In the genomic region with DNA sequence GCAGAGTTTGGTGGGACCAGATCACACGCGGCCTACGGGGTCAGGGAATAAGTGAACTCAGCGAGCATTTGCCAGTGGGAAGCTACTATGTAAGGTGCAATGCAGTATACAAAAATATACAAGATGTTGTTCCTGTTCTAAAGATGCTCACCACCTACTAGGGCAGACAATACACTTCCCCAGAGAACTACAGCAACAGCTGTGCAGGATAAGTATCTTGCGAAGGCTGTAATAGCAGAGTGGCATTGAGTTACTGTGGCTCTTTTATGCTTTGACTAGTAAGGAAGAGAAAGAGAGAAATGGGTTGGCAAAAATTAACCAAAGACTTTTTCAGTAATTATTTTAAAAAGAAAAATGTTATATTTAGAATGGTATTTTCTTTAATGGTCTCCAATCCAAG, we compare ENCODE assay signal across 24 cellular contexts.
"Had no signal": no experiment of that assay in that cellular context is flagged by ENCODE, and none has a peak within 500 bp of the region (broad histone marks: within the 10 kb centered on the region; RNA-seq: fewer than 3 reads in every experiment).

No MANE protein-coding gene starts in this region.

- H3K4me1 Mint-ChIP-seq: activated naive CD8-positive, alpha-beta T cell treated with anti-CD3 and anti-CD28 coated beads, Interleukin-2, amount 50 U/mL, for 24 hours; central memory CD8-positive, alpha-beta T cell; IgD-negative memory B cell had no signal

- H3K27ac ChIP-seq: SK-N-MC, VCaP had no signal

- H3K27me3 Mint-ChIP-seq: activated CD8-positive, alpha-beta T cell treated with anti-CD3 and anti-CD28 coated beads for 36 hours; activated naive CD8-positive, alpha-beta T cell treated with anti-CD3 and anti-CD28 coated beads, Interleukin-2, amount 50 U/mL, for 24 hours; activated T-cell treated with anti-CD3 and anti-CD28 coated beads, Interleukin-2, amount 50 U/mL, for 24 hours; brain; central memory CD8-positive, alpha-beta T cell; IgD-negative memory B cell had no signal

- H3K27ac Mint-ChIP-seq: activated CD8-positive, alpha-beta T cell treated with anti-CD3 and anti-CD28 coated beads for 36 hours; activated naive CD8-positive, alpha-beta T cell treated with anti-CD3 and anti-CD28 coated beads, Interleukin-2, amount 50 U/mL, for 24 hours; activated T-cell treated with anti-CD3 and anti-CD28 coated beads, Interleukin-2, amount 50 U/mL, for 24 hours; activated T-helper 1 cell treated with anti-CD3 and anti-CD28 coated beads, Interleukin-12 subunit alpha, Interleukin-12 subunit beta, Interleukin-2, Interleukin-4 antibody, amounts not matched to agents 30 ng/mL and 10 ng/mL and 1 ng/mL, durations not matched to agents 14 hours and 24 hours and 36 hours; brain; IgD-negative memory B cell had no signal

- H3K4me3 Mint-ChIP-seq: activated CD8-positive, alpha-beta T cell treated with anti-CD3 and anti-CD28 coated beads for 36 hours; activated naive CD8-positive, alpha-beta T cell treated with anti-CD3 and anti-CD28 coated beads, Interleukin-2, amount 50 U/mL, for 24 hours; activated T-cell treated with anti-CD3 and anti-CD28 coated beads, Interleukin-2, amount 50 U/mL, for 24 hours; activated T-helper 1 cell treated with anti-CD3 and anti-CD28 coated beads, Interleukin-12 subunit alpha, Interleukin-12 subunit beta, Interleukin-2, Interleukin-4 antibody, amounts not matched to agents 30 ng/mL and 10 ng/mL and 1 ng/mL, durations not matched to agents 14 hours and 24 hours and 36 hours; brain; central memory CD8-positive, alpha-beta T cell; IgD-negative memory B cell had no signal

- DNase-seq: activated CD4-positive, alpha-beta T cell treated with anti-CD3 and anti-CD28 coated beads for 4 hours; activated CD8-positive, alpha-beta T cell treated with anti-CD3 and anti-CD28 coated beads for 36 hours; activated effector memory CD4-positive, alpha-beta T cell treated with Interleukin-2 at 50 U/mL for 16 hours; activated naive CD4-positive, alpha-beta T cell; activated naive CD8-positive, alpha-beta T cell treated with anti-CD3 and anti-CD28 coated beads, Interleukin-2, amount 50 U/mL, for 24 hours; activated T-cell treated with anti-CD3 and anti-CD28 coated beads, Interleukin-2, amount 50 U/mL, for 24 hours; amygdala; KG1; NCI-H1092; NCI-H1417; NCI-H1930; NCI-H226; NCI-H510A; NCI-H526 treated with DMSO at 0.1 percent for 48 hours; PC-3; SIG-M5; T-helper 1 cell had no signal

- H3K4me3 ChIP-seq: SK-N-MC had no signal

- H3K36me3 Mint-ChIP-seq: activated naive CD4-positive, alpha-beta T cell treated with anti-CD3 and anti-CD28 coated beads, Interleukin-2, amount 50 U/mL, for 72 hours; brain; IgD-negative memory B cell had no signal

- ATAC-seq: activated CD8-positive, alpha-beta T cell treated with anti-CD3 and anti-CD28 coated beads for 36 hours; activated naive CD4-positive, alpha-beta T cell treated with anti-CD3 and anti-CD28 coated beads, Interleukin-2, amount 50 U/mL, for 72 hours; activated naive CD8-positive, alpha-beta T cell treated with anti-CD3 and anti-CD28 coated beads, Interleukin-2, amount 50 U/mL, for 24 hours; PC-3 had no signal

- H3K9me3 Mint-ChIP-seq: activated CD8-positive, alpha-beta T cell treated with anti-CD3 and anti-CD28 coated beads for 36 hours; activated naive CD4-positive, alpha-beta T cell treated with anti-CD3 and anti-CD28 coated beads, Interleukin-2, amount 50 U/mL, for 72 hours; activated naive CD8-positive, alpha-beta T cell treated with anti-CD3 and anti-CD28 coated beads, Interleukin-2, amount 50 U/mL, for 24 hours; activated T-cell treated with anti-CD3 and anti-CD28 coated beads, Interleukin-2, amount 50 U/mL, for 24 hours; activated T-helper 1 cell treated with anti-CD3 and anti-CD28 coated beads, Interleukin-12 subunit alpha, Interleukin-12 subunit beta, Interleukin-2, Interleukin-4 antibody, amounts not matched to agents 30 ng/mL and 10 ng/mL and 1 ng/mL, durations not matched to agents 14 hours and 24 hours and 36 hours; brain; central memory CD8-positive, alpha-beta T cell; IgD-negative memory B cell had no signal
